Comparison of ENCODE assay signal across 8 cellular contexts in genomic region chr1:23544444-23545389, GRCh38. TPM values are rescaled to one million over a fixed set of nuclear protein-coding genes. Genes with fewer than 3 reads are reported as not detected.
DNase-seq lines count a peak whose midpoint lies in the region; ATAC-seq, FAIRE-seq and TF ChIP-seq lines count a peak whose summit lies in the region.

No MANE protein-coding gene starts in this region.

- TF ChIP-seq CTCF in A549 (IDR thresholded peaks at IDR 0.05) (peak; percentile 90), activated B cell treated with CpG ODN at 0.5 μM for 24 hours (IDR thresholded peaks at IDR 0.05) (peak; percentile 74)

- no peaks in the 10 kb centered on the region for H3K36me3 Mint-ChIP-seq in activated B cell treated with CpG ODN at 0.5 μM for 24 hours (ENCODE audit: low read depth)
- no peaks in the 10 kb centered on the region for H3K36me3 Mint-ChIP-seq in central memory CD8-positive, alpha-beta T cell (ENCODE audit: insufficient read depth)

- H3K4me3 ChIP-seq in A549, result no peak overlapping the region

- H3K4me1 Mint-ChIP-seq in activated B cell treated with CpG ODN at 0.5 μM for 24 hours, result peaks cover 34% of the 10 kb centered on the region
- peaks cover 11% of the 10 kb centered on the region for H3K4me1 Mint-ChIP-seq in central memory CD8-positive, alpha-beta T cell

- H3K27ac ChIP-seq in A549, result peak overlapping the region; percentile 75 to 88

- DNase-seq in A549 (ENCODE audit: low read depth in 1 of 2, low spot score in 1 of 2) (peak; percentile 56 to 84), GM18507 (ENCODE audit: extremely low spot score, insufficient read length, low read depth) (no peak), NCI-H2196 (lab: John Stamatoyannopoulos, UW; ENCODE audit: unreplicated experiment) (peak; percentile 87), activated B cell treated with CpG ODN at 0.5 μM for 24 hours (peak; percentile 55), kidney glomerular epithelial cell (lab: John Stamatoyannopoulos, UW) (peak; percentile 54)
- peak; percentile 47 to 58 for DNase-seq in central memory CD8-positive, alpha-beta T cell (ENCODE audit: low spot score in 2 of 2)
- peak; percentile 77 for DNase-seq in stimulated activated CD4-positive, alpha-beta T cell treated with anti-CD3 and anti-CD28 coated beads, Interleukin-4, amount 100 ng/mL, for 24 hours

- no peak overlapping the region for H3K4me3 Mint-ChIP-seq in activated B cell treated with CpG ODN at 0.5 μM for 24 hours
- no peak overlapping the region for H3K4me3 Mint-ChIP-seq in central memory CD8-positive, alpha-beta T cell

- no peaks in the 10 kb centered on the region for H3K27me3 Mint-ChIP-seq in activated B cell treated with CpG ODN at 0.5 μM for 24 hours
- H3K27me3 Mint-ChIP-seq in central memory CD8-positive, alpha-beta T cell, result no peaks in the 10 kb centered on the region

- peaks cover 46% of the 10 kb centered on the region for H3K4me1 ChIP-seq in A549

- H3K9me3 Mint-ChIP-seq in activated B cell treated with CpG ODN at 0.5 μM for 24 hours, result no peaks in the 10 kb centered on the region
- H3K9me3 Mint-ChIP-seq in central memory CD8-positive, alpha-beta T cell, result no peaks in the 10 kb centered on the region

- CTCF ChIA-PET in A549 (lab: Yijun Ruan, JAX) (interaction anchor here (0.6 to 29.3 kb wide), 46 partner anchors 9 to 451 kb away, joined by 3 to 699 read pairs (median 4); partner anchors contain the start of gene ID3), activated B cell treated with CpG ODN at 0.5 μM for 24 hours (lab: Charles Lee) (interaction anchor here (0.7 to 31.5 kb wide), 32 partner anchors 9 to 207 kb away, joined by 3 to 872 read pairs (median 4); partner anchors contain the start of genes ELOA, ID3 and RPL11)

- FAIRE-seq in A549 (lab: Jason Lieb, UNC), result no peak
- FAIRE-seq in GM18507 (lab: Jason Lieb, UNC), result peak; percentile 87

- H3K4me2 ChIP-seq in A549, result no peak overlapping the region

- TF ChIP-seq RAD21 in A549 (conservative IDR thresholded peaks at IDR 0.05 in 1 of 2, IDR thresholded peaks at IDR 0.05 in 1 of 2), result peak; percentile 98

- TF ChIP-seq POLR2A in A549 (IDR thresholded peaks at IDR 0.05; ENCODE audit: low read length), result no peak

- ATAC-seq in A549 (peak; percentile 81 to 84), activated B cell treated with CpG ODN at 0.5 μM for 24 hours (ENCODE audit: low read depth) (peak; percentile 43), HG03108 (IDR thresholded peaks at IDR 0.05; ENCODE audit: unreplicated experiment) (no peak)
- ATAC-seq in central memory CD8-positive, alpha-beta T cell (replicated peaks; ENCODE audit: extremely low read depth, poor library complexity, severe bottlenecking), result no peak

- 15% methylated on average over 6 of the region's 8 CpGs for WGBS in A549 (ENCODE audit: missing lambda C conversion rate)

- TF ChIP-seq EP300 in A549 (IDR thresholded peaks at IDR 0.05), result no peak

- POLR2A ChIA-PET in A549 (lab: Yijun Ruan, JAX), result interaction anchor here (0.6 to 1.9 kb wide), 5 partner anchors 9 to 566 kb away, joined by 3 to 12 read pairs (median 5); partner anchors contain the start of genes ID3 and RPL11
- POLR2A ChIA-PET in activated B cell treated with CpG ODN at 0.5 μM for 24 hours (lab: Charles Lee), result interaction anchor here (0.6 to 4.4 kb wide), 17 partner anchors 11 to 265 kb away, joined by 3 to 66 read pairs (median 4); partner anchors contain the start of genes ID3 and RPL11

- H3K27ac Mint-ChIP-seq in activated B cell treated with CpG ODN at 0.5 μM for 24 hours, result no peak overlapping the region
- H3K27ac Mint-ChIP-seq in central memory CD8-positive, alpha-beta T cell (ENCODE audit: low read depth), result no peak overlapping the region

- no peaks in the 10 kb centered on the region for H3K9me3 ChIP-seq in A549

- intact Hi-C loops in activated B cell treated with CpG ODN at 0.5 μM for 24 hours (cut with micrococcal nuclease), result loop anchor here (1.0 to 5.0 kb wide), 4 partner anchors 14 to 447 kb away; partner anchors contain the start of gene ID3

TF ChIP-seq in A549, 52 proteins besides CTCF, POLR2A, EP300 and RAD21:
- peak; percentile 99 for TF ChIP-seq SMC3 (IDR thresholded peaks at IDR 0.05)
- no peak for TF ChIP-seq ZC3H11A (IDR thresholded peaks at IDR 0.05)
- peak in 1 of 2 experiments; percentile 5; a peak in 1 of 4 replicates for TF ChIP-seq CEBPB (IDR thresholded peaks at IDR 0.05)
- TF ChIP-seq FOSL2 (IDR thresholded peaks at IDR 0.05), result no peak
- TF ChIP-seq FOSL2 (CRISPR knock-in tag; IDR thresholded peaks at IDR 0.05), result peak; percentile 17; the same call in 1 of the 2 replicates
- TF ChIP-seq EHF (CRISPR knock-in tag; IDR thresholded peaks at IDR 0.05), result no peak
- TF ChIP-seq CHD2 (IDR thresholded peaks at IDR 0.05; ENCODE audit: low read length, partially characterized antibody), result no peak
- TF ChIP-seq RCOR1 (IDR thresholded peaks at IDR 0.05; ENCODE audit: low read depth, low read length), result no peak
- no peak for TF ChIP-seq RNF2 (IDR thresholded peaks at IDR 0.05; ENCODE audit: borderline replicate concordance, low read depth)
- no peak for TF ChIP-seq SREBF2 (IDR thresholded peaks at IDR 0.05)
- TF ChIP-seq E2F6 (IDR thresholded peaks at IDR 0.05; ENCODE audit: borderline replicate concordance, low read depth), result no peak
- TF ChIP-seq TFCP2L1 (CRISPR knock-in tag; IDR thresholded peaks at IDR 0.05), result no peak
- no peak for TF ChIP-seq JUNB (IDR thresholded peaks at IDR 0.05)
- no peak for TF ChIP-seq NFE2L2 (conservative IDR thresholded peaks at IDR 0.05; ENCODE audit: low read length)
- TF ChIP-seq HES2 (IDR thresholded peaks at IDR 0.05), result no peak
- no peak for TF ChIP-seq PHF8 (IDR thresholded peaks at IDR 0.05; ENCODE audit: borderline replicate concordance, low read depth)
- TF ChIP-seq BHLHE40 (IDR thresholded peaks at IDR 0.05; ENCODE audit: low read depth, low read length), result no peak
- peak; percentile 56; the same call in 1 of the 2 replicates for TF ChIP-seq RFX5 (IDR thresholded peaks at IDR 0.05)
- no peak for TF ChIP-seq NR3C1 (IDR thresholded peaks at IDR 0.05)
- TF ChIP-seq REST (IDR thresholded peaks at IDR 0.05), result no peak

RNA-seq across cellular contexts. Expression of gene E2F2, which starts 13.7 kb away (rescaled TPM):
- polyA plus RNA-seq in A549 (2011; rRNA removed) (0.90 and 1.6 TPM in 2 replicates), A549 (2017; fragmentation: RNase III; extraction: RNeasy Plus Mini Kit Qiagen cat#74134 plus additional on column Dnase treatment) (3.4 to 3.9 TPM (median 3.4 TPM) in 3 replicates)
- 1.8 and 2.4 TPM in 2 replicates for polyA plus RNA-seq in A549 (2012; cell fraction: cytosol; rRNA removed)
- polyA plus RNA-seq in A549 (2012; cell fraction: nucleus; rRNA removed), result 6.3 and 9.0 TPM in 2 replicates
- polyA minus RNA-seq in A549 (2011; rRNA and poly(A)+ RNA removed), result 3.0 and 3.3 TPM in 2 replicates
- total RNA-seq in activated B cell treated with CpG ODN at 0.5 μM for 24 hours, result 2.4 and 3.4 TPM in 2 replicates

RNA-seq across cellular contexts. Expression of gene ID3, which starts 14.6 kb away (rescaled TPM):
- polyA plus RNA-seq in A549 (2011; rRNA removed), result 171 and 193 TPM in 2 replicates
- 847 and 922 TPM in 2 replicates for polyA plus RNA-seq in A549 (2012; cell fraction: cytosol; rRNA removed)
- polyA plus RNA-seq in A549 (2012; cell fraction: nucleus; rRNA removed), result 1,068 and 1,236 TPM in 2 replicates
- polyA plus RNA-seq in A549 (2017; fragmentation: RNase III; extraction: RNeasy Plus Mini Kit Qiagen cat#74134 plus additional on column Dnase treatment), result 209 to 336 TPM (median 288 TPM) in 3 replicates
- polyA minus RNA-seq in A549 (2011; rRNA and poly(A)+ RNA removed), result 142 and 176 TPM in 2 replicates
- total RNA-seq in activated B cell treated with CpG ODN at 0.5 μM for 24 hours, result 195 and 205 TPM in 2 replicates

Comparison
In these comparisons a context has a peak if more than half of its experiments do, and no peak if none do; other contexts are left out.
1. ATAC-seq: peak in A549 (2 of 2) and activated B cell treated with CpG ODN at 0.5 μM for 24 hours (single experiment); none in central memory CD8-positive, alpha-beta T cell (single experiment) and HG03108 (single experiment).